ENCODE assay signal across 1 cellular context in the genomic region with DNA sequence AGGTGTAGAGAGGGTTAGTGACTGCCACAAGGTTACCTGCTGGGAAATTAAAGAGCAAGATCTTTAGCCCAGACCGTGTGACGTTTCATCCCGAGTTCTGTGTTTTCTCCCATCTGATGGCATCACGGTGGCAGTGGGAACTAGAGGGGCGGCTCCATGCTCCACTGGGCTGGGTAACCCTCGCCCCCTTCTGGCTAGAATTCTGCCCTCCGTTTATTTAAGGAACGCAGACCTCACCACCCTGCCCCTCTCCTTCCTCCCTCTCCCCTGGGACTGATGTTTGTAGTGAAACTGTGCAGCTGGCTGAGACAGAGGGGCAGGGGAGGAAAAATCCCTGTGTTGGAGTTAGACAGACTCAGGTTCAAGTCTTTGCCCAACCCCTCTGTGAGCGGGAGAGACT.
TF ChIP-seq lines count a peak whose summit lies in the region.

No MANE protein-coding gene starts in this region.

TF ChIP-seq in HepG2, 621 proteins besides CTCF, POLR2A, EP300 and RAD21 (continued from another document):
- TF ChIP-seq AHDC1 (CRISPR knock-in tag; IDR thresholded peaks at IDR 0.05; ENCODE audit: borderline replicate concordance) = no peak
- no peak for TF ChIP-seq ZNF704 (CRISPR knock-in tag; IDR thresholded peaks at IDR 0.05; ENCODE audit: borderline replicate concordance)
- TF ChIP-seq ZC3H4 (CRISPR knock-in tag; IDR thresholded peaks at IDR 0.05; ENCODE audit: borderline replicate concordance) = no peak
- TF ChIP-seq, protein P1, sequence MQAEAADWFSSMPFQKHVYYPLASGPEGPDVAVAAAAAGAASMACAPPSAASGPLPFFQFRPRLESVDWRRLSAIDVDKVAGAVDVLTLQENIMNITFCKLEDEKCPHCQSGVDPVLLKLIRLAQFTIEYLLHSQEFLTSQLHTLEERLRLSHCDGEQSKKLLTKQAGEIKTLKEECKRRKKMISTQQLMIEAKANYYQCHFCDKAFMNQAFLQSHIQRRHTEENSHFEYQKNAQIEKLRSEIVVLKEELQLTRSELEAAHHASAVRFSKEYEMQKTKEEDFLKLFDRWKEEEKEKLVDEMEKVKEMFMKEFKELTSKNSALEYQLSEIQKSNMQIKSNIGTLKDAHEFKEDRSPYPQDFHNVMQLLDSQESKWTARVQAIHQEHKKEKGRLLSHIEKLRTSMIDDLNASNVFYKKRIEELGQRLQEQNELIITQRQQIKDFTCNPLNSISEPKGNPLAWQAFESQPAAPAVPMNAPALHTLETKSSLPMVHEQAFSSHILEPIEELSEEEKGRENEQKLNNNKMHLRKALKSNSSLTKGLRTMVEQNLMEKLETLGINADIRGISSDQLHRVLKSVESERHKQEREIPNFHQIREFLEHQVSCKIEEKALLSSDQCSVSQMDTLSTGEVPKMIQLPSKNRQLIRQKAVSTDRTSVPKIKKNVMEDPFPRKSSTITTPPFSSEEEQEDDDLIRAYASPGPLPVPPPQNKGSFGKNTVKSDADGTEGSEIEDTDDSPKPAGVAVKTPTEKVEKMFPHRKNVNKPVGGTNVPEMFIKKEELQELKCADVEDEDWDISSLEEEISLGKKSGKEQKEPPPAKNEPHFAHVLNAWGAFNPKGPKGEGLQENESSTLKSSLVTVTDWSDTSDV (CRISPR knock-in tag; IDR thresholded peaks at IDR 0.05) = no peak
- TF ChIP-seq, protein P2, sequence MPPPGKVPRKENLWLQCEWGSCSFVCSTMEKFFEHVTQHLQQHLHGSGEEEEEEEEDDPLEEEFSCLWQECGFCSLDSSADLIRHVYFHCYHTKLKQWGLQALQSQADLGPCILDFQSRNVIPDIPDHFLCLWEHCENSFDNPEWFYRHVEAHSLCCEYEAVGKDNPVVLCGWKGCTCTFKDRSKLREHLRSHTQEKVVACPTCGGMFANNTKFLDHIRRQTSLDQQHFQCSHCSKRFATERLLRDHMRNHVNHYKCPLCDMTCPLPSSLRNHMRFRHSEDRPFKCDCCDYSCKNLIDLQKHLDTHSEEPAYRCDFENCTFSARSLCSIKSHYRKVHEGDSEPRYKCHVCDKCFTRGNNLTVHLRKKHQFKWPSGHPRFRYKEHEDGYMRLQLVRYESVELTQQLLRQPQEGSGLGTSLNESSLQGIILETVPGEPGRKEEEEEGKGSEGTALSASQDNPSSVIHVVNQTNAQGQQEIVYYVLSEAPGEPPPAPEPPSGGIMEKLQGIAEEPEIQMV (CRISPR knock-in tag; IDR thresholded peaks at IDR 0.05; ENCODE audit: low read depth) = no peak
- TF ChIP-seq, protein P3, sequence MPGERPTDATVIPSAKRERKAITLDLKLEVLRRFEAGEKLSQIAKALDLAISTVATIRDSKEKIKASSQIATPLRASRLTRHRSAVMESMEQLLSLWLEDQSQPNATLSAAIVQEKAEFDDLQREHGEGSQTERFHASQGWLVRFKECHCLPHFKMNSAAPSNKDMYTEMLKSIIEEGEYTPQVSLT (CRISPR knock-in tag; IDR thresholded peaks at IDR 0.05; ENCODE audit: borderline replicate concordance, low read depth) = no peak
- no peak for TF ChIP-seq MYC (CRISPR knock-in tag; IDR thresholded peaks at IDR 0.05; ENCODE audit: borderline replicate concordance)
- no peak for TF ChIP-seq MAZ (IDR thresholded peaks at IDR 0.05; ENCODE audit: borderline replicate concordance, low read depth, low read length)
- TF ChIP-seq MAZ (CRISPR knock-in tag; IDR thresholded peaks at IDR 0.05; ENCODE audit: low read depth) = no peak
- TF ChIP-seq FIP1L1 (IDR thresholded peaks at IDR 0.05; ENCODE audit: borderline replicate concordance, insufficient read depth, low read depth, low read length) = no peak
- no peak for TF ChIP-seq ZNF616 (CRISPR knock-in tag; IDR thresholded peaks at IDR 0.05; ENCODE audit: low read depth)
- TF ChIP-seq, protein P4, sequence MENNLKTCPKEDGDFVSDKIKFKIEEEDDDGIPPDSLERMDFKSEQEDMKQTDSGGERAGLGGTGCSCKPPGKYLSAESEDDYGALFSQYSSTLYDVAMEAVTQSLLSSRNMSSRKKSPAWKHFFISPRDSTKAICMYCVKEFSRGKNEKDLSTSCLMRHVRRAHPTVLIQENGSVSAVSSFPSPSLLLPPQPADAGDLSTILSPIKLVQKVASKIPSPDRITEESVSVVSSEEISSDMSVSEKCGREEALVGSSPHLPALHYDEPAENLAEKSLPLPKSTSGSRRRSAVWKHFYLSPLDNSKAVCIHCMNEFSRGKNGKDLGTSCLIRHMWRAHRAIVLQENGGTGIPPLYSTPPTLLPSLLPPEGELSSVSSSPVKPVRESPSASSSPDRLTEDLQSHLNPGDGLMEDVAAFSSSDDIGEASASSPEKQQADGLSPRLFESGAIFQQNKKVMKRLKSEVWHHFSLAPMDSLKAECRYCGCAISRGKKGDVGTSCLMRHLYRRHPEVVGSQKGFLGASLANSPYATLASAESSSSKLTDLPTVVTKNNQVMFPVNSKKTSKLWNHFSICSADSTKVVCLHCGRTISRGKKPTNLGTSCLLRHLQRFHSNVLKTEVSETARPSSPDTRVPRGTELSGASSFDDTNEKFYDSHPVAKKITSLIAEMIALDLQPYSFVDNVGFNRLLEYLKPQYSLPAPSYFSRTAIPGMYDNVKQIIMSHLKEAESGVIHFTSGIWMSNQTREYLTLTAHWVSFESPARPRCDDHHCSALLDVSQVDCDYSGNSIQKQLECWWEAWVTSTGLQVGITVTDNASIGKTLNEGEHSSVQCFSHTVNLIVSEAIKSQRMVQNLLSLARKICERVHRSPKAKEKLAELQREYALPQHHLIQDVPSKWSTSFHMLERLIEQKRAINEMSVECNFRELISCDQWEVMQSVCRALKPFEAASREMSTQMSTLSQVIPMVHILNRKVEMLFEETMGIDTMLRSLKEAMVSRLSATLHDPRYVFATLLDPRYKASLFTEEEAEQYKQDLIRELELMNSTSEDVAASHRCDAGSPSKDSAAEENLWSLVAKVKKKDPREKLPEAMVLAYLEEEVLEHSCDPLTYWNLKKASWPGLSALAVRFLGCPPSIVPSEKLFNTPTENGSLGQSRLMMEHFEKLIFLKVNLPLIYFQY (CRISPR knock-in tag; IDR thresholded peaks at IDR 0.05; ENCODE audit: borderline replicate concordance) = no peak
- TF ChIP-seq ZNF432 (CRISPR knock-in tag; IDR thresholded peaks at IDR 0.05; ENCODE audit: borderline replicate concordance) = no peak
TF ChIP-seq in HepG2: peak in this region for 0.
